In the genomic region with DNA sequence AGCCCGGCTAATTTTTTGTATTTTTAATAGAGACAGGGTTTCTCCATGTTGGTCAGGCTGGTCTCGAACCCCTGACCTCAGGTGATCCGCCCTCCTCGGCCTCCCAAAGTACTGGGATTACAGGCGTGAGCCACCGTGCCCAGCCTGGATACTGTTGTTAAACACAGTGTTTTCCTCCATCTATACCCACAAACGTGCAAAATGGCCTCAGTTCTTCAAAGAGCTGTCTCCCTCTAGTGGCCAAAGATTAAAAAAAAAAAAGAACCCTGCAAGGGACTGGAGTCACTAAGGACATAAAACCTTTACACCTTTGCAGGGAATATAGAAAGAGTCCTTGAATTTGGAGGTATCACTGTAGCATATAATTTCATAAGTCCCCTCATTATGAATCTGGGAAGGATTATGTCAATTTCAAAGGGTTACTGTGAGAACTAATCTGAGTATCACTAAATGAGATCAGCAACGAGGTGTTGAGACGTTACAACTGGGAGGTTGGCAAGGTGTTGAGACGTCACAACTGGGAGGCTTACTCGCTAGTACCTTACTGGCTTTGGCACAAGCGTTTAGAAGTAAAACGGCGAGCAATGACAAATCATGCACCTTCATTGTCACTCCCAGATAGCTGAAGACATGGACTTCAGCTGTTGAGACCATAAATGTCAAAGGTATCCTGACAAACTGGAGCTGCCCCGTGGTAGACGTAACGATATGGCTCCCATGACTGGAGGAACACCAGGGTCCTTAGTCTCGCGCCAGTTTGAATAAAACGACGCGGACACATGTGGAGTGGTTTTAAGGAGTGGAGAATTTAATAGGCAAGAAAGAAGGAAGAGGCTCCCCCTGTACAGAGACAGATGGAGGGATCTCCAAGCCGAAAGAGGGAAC, we compare ENCODE assay signal across 8 cellular contexts. TPM values are rescaled to one million over a fixed set of nuclear protein-coding genes. Genes with fewer than 3 reads are reported as not detected.
DNase-seq lines count a peak whose midpoint lies in the region; FAIRE-seq and TF ChIP-seq lines count a peak whose summit lies in the region.

No MANE protein-coding gene starts in this region.

- H3K4me3 ChIP-seq in AG09309 (ENCODE audit: control insufficient read depth, low read depth, low read length) = no peak overlapping the region
- no peak overlapping the region for H3K4me3 ChIP-seq in HL-60 (replicated peaks; ENCODE audit: insufficient read depth, low read length)
- no peak overlapping the region for H3K4me3 ChIP-seq in astrocyte of the cerebellum (ENCODE audit: low read depth, low read length)
- no peak overlapping the region for H3K4me3 ChIP-seq in tibial artery

- peak; percentile 69 for FAIRE-seq in GM12891 (lab: Jason Lieb, UNC)

- no peaks in the 10 kb centered on the region for H3K4me1 ChIP-seq in tibial artery

- no peaks in the 10 kb centered on the region for H3K9me3 ChIP-seq in tibial artery

- in situ Hi-C loops in astrocyte of the cerebellum (cut with HindIII; ENCODE audit: low sequenced_read_pairs) = no loop called here

- DNase-seq in AG09309 (ENCODE audit: low read depth) = peak; percentile 11
- no peak for DNase-seq in GM12891 (ENCODE audit: insufficient read length, low spot score)
- no peak for DNase-seq in HL-60 (ENCODE audit: low read depth in 1 of 2, low spot score in 1 of 2)
- peak; percentile 54 to 63 for DNase-seq in NOMO-1 (lab: John Stamatoyannopoulos, UW; ENCODE audit: unreplicated experiment in 2 of 2)
- DNase-seq in astrocyte of the cerebellum (ENCODE audit: low read depth) = peak; percentile 22
- peak; percentile 65 for DNase-seq in iris pigment epithelial cell (ENCODE audit: low read depth)
- DNase-seq in tibial artery = no peak
- DNase-seq in cerebellar nuclear complex (lab: John Stamatoyannopoulos, UW) = no peak

- intact Hi-C loops in tibial artery (cut with DNase I; ENCODE audit: low total_unique reads) = no loop called here

- no peaks in the 10 kb centered on the region for H3K36me3 ChIP-seq in tibial artery

- TF ChIP-seq CTCF in AG09309 (IDR thresholded peaks at IDR 0.05; ENCODE audit: control insufficient read depth, insufficient read depth, low read depth, low read length, missing control alignments) = peak; percentile 57
- peak; percentile 25 for TF ChIP-seq CTCF in HL-60 (IDR thresholded peaks at IDR 0.05; ENCODE audit: insufficient read depth, low read length)
- TF ChIP-seq CTCF in astrocyte of the cerebellum (IDR thresholded peaks at IDR 0.05; ENCODE audit: low read depth, low read length, missing control alignments) = peak; percentile 53
- TF ChIP-seq CTCF in tibial artery (IDR thresholded peaks at IDR 0.05) = peak; percentile 27 to 30

- H3K27ac ChIP-seq in HL-60 (replicated peaks) (no peak overlapping the region), tibial artery (no peak overlapping the region)

- H3K27me3 ChIP-seq in HL-60 (ENCODE audit: insufficient read depth, poor library complexity, severe bottlenecking) = no peaks in the 10 kb centered on the region
- no peaks in the 10 kb centered on the region for H3K27me3 ChIP-seq in tibial artery

- TF ChIP-seq POLR2A in GM12891 (IDR thresholded peaks at IDR 0.05; ENCODE audit: low read depth, low read length) = no peak

TF ChIP-seq in GM12891, 5 proteins besides CTCF, POLR2A, EP300 and RAD21:
- no peak for TF ChIP-seq PAX5 (IDR thresholded peaks at IDR 0.05; ENCODE audit: insufficient read depth, low read length, severe bottlenecking)
- TF ChIP-seq TAF1 (IDR thresholded peaks at IDR 0.05; ENCODE audit: low read depth, low read length) = no peak
- TF ChIP-seq POU2F2 (IDR thresholded peaks at IDR 0.05; ENCODE audit: low read depth, low read length) = no peak
- TF ChIP-seq SPI1 (IDR thresholded peaks at IDR 0.05; ENCODE audit: low read depth, low read length) = no peak
- no peak for TF ChIP-seq POLR2AphosphoS5 (IDR thresholded peaks at IDR 0.05; ENCODE audit: low read depth, low read length)

RNA-seq across cellular contexts. Expression of a gene that starts 33.4 kb away (rescaled TPM):
- polyA plus RNA-seq in GM12891 (2012; ENCODE audit: low read depth, missing spikeins) = 0.35 TPM

Comparison
In these comparisons a context has a peak if more than half of its experiments do, and no peak if none do; other contexts are left out.
1. DNase-seq: peak in AG09309 (single experiment), NOMO-1 (2 of 2), astrocyte of the cerebellum (single experiment) and iris pigment epithelial cell (single experiment); none in GM12891 (single experiment), HL-60 (0 of 2), tibial artery (0 of 2) and cerebellar nuclear complex (0 of 2).
2. Peak in every context shown above with its lines, with median percentiles within 50 percentile points of each other: CTCF ChIP-seq.